Comparison of ENCODE assay signal across 13 cellular contexts in genomic region chr17:77772899-77773358, GRCh38.
DNase-seq lines count a peak whose midpoint lies in the region; ATAC-seq and TF ChIP-seq lines count a peak whose summit lies in the region.
"Had no signal": no experiment of that assay in that cellular context is flagged by ENCODE, and none has a peak within 500 bp of the region (broad histone marks: within the 10 kb centered on the region; RNA-seq: fewer than 3 reads in every experiment).

No MANE protein-coding gene starts in this region.

- no peak overlapping the region for H2AK5ac ChIP-seq in trophoblast cell (ENCODE audit: low read length)

- H3K27me3 Mint-ChIP-seq in activated CD4-positive, alpha-beta T cell treated with anti-CD3 and anti-CD28 coated beads for 36 hours: no peaks in the 10 kb centered on the region
- H3K27me3 Mint-ChIP-seq: activated CD4-positive, alpha-beta T cell treated with anti-CD3 and anti-CD28 coated beads, Interleukin-2, amount 10 ng/mL, durations not matched to agents 7 days and 5 days had no signal

- H3K9me3 Mint-ChIP-seq in activated CD4-positive, alpha-beta T cell treated with anti-CD3 and anti-CD28 coated beads for 36 hours (ENCODE audit: low read depth): no peaks in the 10 kb centered on the region
- H3K9me3 Mint-ChIP-seq: activated CD4-positive, alpha-beta T cell treated with anti-CD3 and anti-CD28 coated beads, Interleukin-2, amount 10 ng/mL, durations not matched to agents 7 days and 5 days; activated naive CD4-positive, alpha-beta T cell treated with anti-CD3 and anti-CD28 coated beads for 36 hours had no signal

- H2AFZ ChIP-seq in trophoblast cell (ENCODE audit: insufficient read depth, low read length, poor library complexity): no peak overlapping the region

- H3K27ac ChIP-seq in left ventricle myocardium inferior (replicated peaks) (peak overlapping the region; percentile 34), trophoblast cell (ENCODE audit: low read depth, low read length) (no peak overlapping the region)
- H3K27ac ChIP-seq: ovary, transverse colon had no signal

- no peak overlapping the region for H3K4me2 ChIP-seq in trophoblast cell (ENCODE audit: low read length)

- H4K8ac ChIP-seq in trophoblast cell (ENCODE audit: low read depth, low read length): no peak overlapping the region

- H3K36me3 ChIP-seq in NT2/D1 (ENCODE audit: insufficient read depth, insufficient read length, low read length) (no peaks in the 10 kb centered on the region), left ventricle myocardium inferior (no peaks in the 10 kb centered on the region), trophoblast cell (ENCODE audit: control insufficient read depth in 1 of 2, insufficient read depth in 2 of 2, low read length in 2 of 2) (no peaks in the 10 kb centered on the region)
- H3K36me3 ChIP-seq: ovary, transverse colon had no signal

- DNase-seq in activated CD4-positive, alpha-beta T cell treated with anti-CD3 and anti-CD28 coated beads for 36 hours: no peak
- DNase-seq in activated CD4-positive, alpha-beta T cell treated with anti-CD3 and anti-CD28 coated beads for 1 hour: no peak
- no peak for DNase-seq in NT2/D1 (ENCODE audit: low read depth, low spot score)
- no peak for DNase-seq in left ventricle myocardium inferior
- DNase-seq in trophoblast cell: peak; percentile 14
- no peak for DNase-seq in COLO829 (ENCODE audit: low spot score)
- DNase-seq: NCI-H2081 treated with DMSO at 0.1 percent for 48 hours, ovary had no signal

- H3K18ac ChIP-seq in trophoblast cell (ENCODE audit: low read length): no peak overlapping the region

- no peak overlapping the region for H2BK120ac ChIP-seq in trophoblast cell (ENCODE audit: insufficient read depth, low read length, poor library complexity)

- no peak overlapping the region for H3K23ac ChIP-seq in trophoblast cell (ENCODE audit: low read length)

- H3K79me2 ChIP-seq in trophoblast cell (ENCODE audit: control insufficient read depth, insufficient read depth, low read length, poor library complexity): no peaks in the 10 kb centered on the region

- H3K4me3 Mint-ChIP-seq in activated CD4-positive, alpha-beta T cell treated with anti-CD3 and anti-CD28 coated beads for 36 hours: no peak overlapping the region
- H3K4me3 Mint-ChIP-seq: activated CD4-positive, alpha-beta T cell treated with anti-CD3 and anti-CD28 coated beads, Interleukin-2, amount 10 ng/mL, durations not matched to agents 7 days and 5 days; activated naive CD4-positive, alpha-beta T cell treated with anti-CD3 and anti-CD28 coated beads for 36 hours had no signal

- H3K14ac ChIP-seq in trophoblast cell (ENCODE audit: low read length): no peak overlapping the region

- no peak overlapping the region for H4K12ac ChIP-seq in trophoblast cell (ENCODE audit: low read depth, low read length)

- no peak overlapping the region for H2BK12ac ChIP-seq in trophoblast cell (ENCODE audit: low read length)

- H3K9ac ChIP-seq in NT2/D1 (ENCODE audit: insufficient read length, low read depth): peak overlapping the region; percentile 66
- H3K9ac ChIP-seq in trophoblast cell (ENCODE audit: low read length): no peak overlapping the region

- peak; percentile 14 for ATAC-seq in activated CD4-positive, alpha-beta T cell treated with anti-CD3 and anti-CD28 coated beads for 36 hours
- ATAC-seq in HG03460 (IDR thresholded peaks at IDR 0.05; ENCODE audit: unreplicated experiment) (no peak), GM21619 (IDR thresholded peaks at IDR 0.05; ENCODE audit: unreplicated experiment) (no peak)

- WGBS in trophoblast cell (ENCODE audit: extremely low coverage, insufficient coverage, insufficient read length): no CpG with 5 or more reads among the region's 6 CpGs

- H3K4ac ChIP-seq in trophoblast cell (ENCODE audit: low read depth, low read length): no peak overlapping the region

- TF ChIP-seq CTCF in left ventricle myocardium inferior (IDR thresholded peaks at IDR 0.05; ENCODE audit: borderline replicate concordance): no peak

- intact Hi-C loops in activated CD4-positive, alpha-beta T cell treated with anti-CD3 and anti-CD28 coated beads for 36 hours (cut with DNase I, micrococcal nuclease): loop anchor here (1.0 to 5.0 kb wide), 3 partner anchors 184 to 241 kb away; partner anchors contain the start of gene TNRC6C (in 1 of the 2)
- intact Hi-C loops in left ventricle myocardium inferior (cut with micrococcal nuclease): loop anchor here (5.0 kb wide), 1 partner anchor 239 kb away; no protein-coding TSS in a partner anchor

- H3K79me1 ChIP-seq in trophoblast cell (ENCODE audit: low read length): no peaks in the 10 kb centered on the region

- H3K27me3 ChIP-seq in NT2/D1 (ENCODE audit: insufficient read depth, insufficient read length): peaks cover 3% of the 10 kb centered on the region
- H3K27me3 ChIP-seq in left ventricle myocardium inferior (ENCODE audit: low read depth): no peaks in the 10 kb centered on the region
- H3K27me3 ChIP-seq in trophoblast cell (ENCODE audit: insufficient read depth, low read length): no peaks in the 10 kb centered on the region
- H3K27me3 ChIP-seq: ovary had no signal

- H3K4me1 ChIP-seq in NT2/D1 (ENCODE audit: insufficient read depth, insufficient read length) (peaks cover 17% of the 10 kb centered on the region), left ventricle myocardium inferior (peaks cover 17% of the 10 kb centered on the region), trophoblast cell (ENCODE audit: control insufficient read depth in 1 of 2, insufficient read depth in 2 of 2, low read length in 2 of 2) (peaks cover 0 to 4% of the 10 kb centered on the region in 2 experiments)

- H2BK5ac ChIP-seq in trophoblast cell (ENCODE audit: low read depth, low read length, poor library complexity): no peak overlapping the region

- no peak overlapping the region for H4K91ac ChIP-seq in trophoblast cell (ENCODE audit: low read depth, low read length)

- no peaks in the 10 kb centered on the region for H3K9me3 ChIP-seq in NT2/D1 (ENCODE audit: insufficient read depth, low read length)
- H3K9me3 ChIP-seq in left ventricle myocardium inferior (replicated peaks): no peaks in the 10 kb centered on the region
- peaks cover 3% of the 10 kb centered on the region for H3K9me3 ChIP-seq in trophoblast cell (ENCODE audit: insufficient read depth, low read depth, low read length)
- H3K9me3 ChIP-seq: ovary, transverse colon had no signal

- CTCF ChIA-PET in activated CD4-positive, alpha-beta T cell treated with anti-CD3 and anti-CD28 coated beads for 36 hours (lab: Charles Lee): interaction anchor here (0.5 to 4.2 kb wide), 4 partner anchors 77 to 432 kb away, joined by 3 to 31 read pairs (median 4); no protein-coding TSS in a partner anchor

- no peak overlapping the region for H3K27ac Mint-ChIP-seq in activated CD4-positive, alpha-beta T cell treated with anti-CD3 and anti-CD28 coated beads for 36 hours
- H3K27ac Mint-ChIP-seq: activated naive CD4-positive, alpha-beta T cell treated with anti-CD3 and anti-CD28 coated beads for 36 hours had no signal

- no peaks in the 10 kb centered on the region for H3K36me3 Mint-ChIP-seq in activated CD4-positive, alpha-beta T cell treated with anti-CD3 and anti-CD28 coated beads for 36 hours (ENCODE audit: low read depth)

- H3K4me3 ChIP-seq in NT2/D1 (ENCODE audit: insufficient read length, low read depth): no peak overlapping the region
- H3K4me3 ChIP-seq in left ventricle myocardium inferior: no peak overlapping the region
- H3K4me3 ChIP-seq in trophoblast cell (ENCODE audit: low read depth, low read length): no peak overlapping the region
- H3K4me3 ChIP-seq: ovary, transverse colon had no signal

- peaks cover 9% of the 10 kb centered on the region for H3K4me1 Mint-ChIP-seq in activated CD4-positive, alpha-beta T cell treated with anti-CD3 and anti-CD28 coated beads for 36 hours

- POLR2A ChIA-PET in activated CD4-positive, alpha-beta T cell treated with anti-CD3 and anti-CD28 coated beads for 36 hours (lab: Charles Lee): no interaction called here

Comparison
In these comparisons a context has a peak if more than half of its experiments do, and no peak if none do; other contexts are left out.
1. DNase-seq: peak in trophoblast cell (2 of 2); none in activated CD4-positive, alpha-beta T cell treated with anti-CD3 and anti-CD28 coated beads for 36 hours (single experiment), activated CD4-positive, alpha-beta T cell treated with anti-CD3 and anti-CD28 coated beads for 1 hour (single experiment), NT2/D1 (single experiment), left ventricle myocardium inferior (single experiment) and COLO829 (single experiment).